In the genomic region with DNA sequence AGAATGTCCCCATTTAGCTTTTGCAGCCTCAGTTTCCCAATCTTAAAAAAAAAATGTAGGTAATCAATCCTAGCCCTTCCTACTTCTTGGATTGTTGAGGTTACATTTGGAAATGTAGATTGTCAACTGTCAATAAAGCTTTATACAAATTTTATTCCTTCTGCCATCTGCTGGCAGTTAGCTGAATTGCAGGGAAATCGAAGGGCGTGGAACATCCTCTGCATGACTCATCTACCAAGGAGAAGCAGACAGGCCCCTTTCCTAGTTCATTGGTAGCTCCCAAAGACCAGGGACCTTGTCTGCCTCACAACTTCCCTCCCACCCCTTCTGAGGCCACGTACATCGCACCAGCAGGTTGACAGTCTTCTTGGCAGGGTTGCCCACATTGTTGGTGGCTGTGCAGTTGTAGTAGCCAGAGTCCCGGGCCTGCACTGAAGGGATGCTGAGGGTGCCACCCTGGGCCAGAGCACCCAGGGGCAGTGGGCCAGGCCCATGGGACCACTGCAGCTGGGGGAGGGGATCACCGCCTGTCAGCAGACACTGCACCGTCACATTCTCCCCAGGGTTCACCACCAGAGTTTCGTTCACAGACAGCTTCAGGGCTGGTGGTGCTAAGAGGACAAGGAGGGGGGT, we compare ENCODE assay signal across 8 cellular contexts. TPM values are rescaled to one million over a fixed set of nuclear protein-coding genes. Genes with fewer than 3 reads are reported as not detected.
DNase-seq lines count a peak whose midpoint lies in the region; ATAC-seq, FAIRE-seq and TF ChIP-seq lines count a peak whose summit lies in the region.

No MANE protein-coding gene starts in this region.

- H3K27me3 Mint-ChIP-seq in naive B cell = peaks cover 15 to 33% (median 25%) of the 10 kb centered on the region in 3 donors

- TF ChIP-seq POLR2A in GM12878 (IDR thresholded peaks at IDR 0.05; ENCODE audit: low read depth, low read length) = no peak

- peaks cover 2 to 3% of the 10 kb centered on the region in 2 experiments; a peak in 3 of 4 replicates for H3K27me3 ChIP-seq in GM12878 (replicated peaks in 1 of 2; ENCODE audit: control insufficient read depth in 2 of 2, insufficient read depth in 2 of 2, low read length in 1 of 2)

- peak; percentile 54 for ATAC-seq in GM12878
- peak in 1 of 2 donors; percentile 20 for ATAC-seq in naive B cell (ENCODE audit: low read depth in 2 of 2)
- no peak for ATAC-seq in HG02852 (IDR thresholded peaks at IDR 0.05; ENCODE audit: unreplicated experiment)
- ATAC-seq in sciatic nerve = no peak
- no peak for ATAC-seq in GM19328 (IDR thresholded peaks at IDR 0.05; ENCODE audit: unreplicated experiment)

- TF ChIP-seq CTCF in GM20000 (IDR thresholded peaks at IDR 0.05; ENCODE audit: extremely low read depth, missing control alignments) (peak; percentile 34), RWPE1 (conservative IDR thresholded peaks at IDR 0.05; ENCODE audit: low read depth) (no peak; the same call in 1 of the 2 replicates), GM12878 (IDR thresholded peaks at IDR 0.05 in 2 of 3, conservative IDR thresholded peaks at IDR 0.05 in 1 of 3; ENCODE audit: control insufficient read depth in 2 of 3, extremely low read depth in 1 of 3, insufficient read depth in 1 of 3, low read depth in 3 of 3, low read length in 3 of 3) (peak; percentile 33 to 88 (median 57))

- H3K4me2 ChIP-seq in GM12878 (ENCODE audit: control insufficient read depth, insufficient read depth) = no peak overlapping the region

- H3K4me3 Mint-ChIP-seq in naive B cell = peak overlapping the region in 1 of 8 donors; percentile 56

- TF ChIP-seq RAD21 in GM12878 (IDR thresholded peaks at IDR 0.05; ENCODE audit: insufficient read depth, low read depth, low read length) = 0 out of 2 replicates have a peak, but pooled peaks have one; percentile 26

- H4K20me1 ChIP-seq in GM12878 (ENCODE audit: control insufficient read depth, insufficient read depth) = no peaks in the 10 kb centered on the region

- FAIRE-seq in GM12878 (lab: Jason Lieb, UNC) = peak; percentile 84

- no peak overlapping the region for H2AFZ ChIP-seq in GM12878 (ENCODE audit: control insufficient read depth, low read depth, low read length)

- peaks cover 3 to 12% (median 4%) of the 10 kb centered on the region in 3 donors for H3K4me1 Mint-ChIP-seq in naive B cell

- H3K4me1 ChIP-seq in GM12878 (ENCODE audit: control insufficient read depth, insufficient read depth, low read length) = no peaks in the 10 kb centered on the region; the same call in 1 of the 2 replicates

- RAD21 ChIA-PET in GM12878 (lab: Charles Lee; ENCODE audit: unreplicated experiment) = interaction anchor here (1.1 to 1.4 kb wide), 2 partner anchors 37 to 223 kb away, joined by 3 to 4 read pairs; no protein-coding TSS in a partner anchor

- H3K9me3 Mint-ChIP-seq in naive B cell = peaks cover 0 to 9% (median 3%) of the 10 kb centered on the region in 7 donors

- peak; percentile 56 for DNase-seq in AG20443 (ENCODE audit: low spot score)
- peak; percentile 76 for DNase-seq in GM20000 (ENCODE audit: low spot score)
- DNase-seq in RWPE1 (ENCODE audit: low spot score) = peak; percentile 22
- DNase-seq in GM12878 (ENCODE audit: low read depth, low spot score) = peak; percentile 19
- peak; percentile 24 for DNase-seq in naive B cell
- no peak for DNase-seq in sciatic nerve (ENCODE audit: low spot score)

- in situ Hi-C loops in GM12878 (cut with MboI) = no loop called here

- 61% methylated on average over 8 of the region's 8 CpGs for WGBS in GM12878 (ENCODE audit: insufficient coverage, insufficient replicate concordance, low lambda C conversion rate, missing lambda C conversion rate)

- CTCF ChIA-PET in RWPE1 (lab: Yijun Ruan, JAX) (interaction anchor here (0.6 to 1.3 kb wide), 3 partner anchors 24 to 834 kb away, joined by 3 to 5 read pairs (median 3); no protein-coding TSS in a partner anchor), GM12878 (lab: Yijun Ruan, JAX) (interaction anchor here (0.7 to 4.9 kb wide), 18 partner anchors 11 to 301 kb away, joined by 3 to 19 read pairs (median 4); no protein-coding TSS in a partner anchor)

- peak overlapping the region in 1 of 6 donors; percentile 37 for H3K27ac Mint-ChIP-seq in naive B cell

- H3K36me3 Mint-ChIP-seq in naive B cell = peaks cover 0 to 8% of the 10 kb centered on the region in 2 donors

- SMC1A ChIA-PET in GM12878 (lab: Charles Lee; ENCODE audit: uncharacterized antibody, unreplicated experiment) = interaction anchor here (1.0 to 2.2 kb wide), 10 partner anchors 14 to 115 kb away, joined by 3 to 7 read pairs (median 4); no protein-coding TSS in a partner anchor

- TF ChIP-seq EP300 in GM12878 (IDR thresholded peaks at IDR 0.05; ENCODE audit: borderline replicate concordance in 1 of 2, control insufficient read depth in 1 of 2, low read depth in 2 of 2, low read length in 2 of 2) = no peak

- POLR2A ChIA-PET in RWPE1 (lab: Yijun Ruan, JAX; ENCODE audit: low non-redundant PET) (no interaction called here), GM12878 (lab: Charles Lee) (no interaction called here)

- no peaks in the 10 kb centered on the region for H3K36me3 ChIP-seq in GM12878 (ENCODE audit: control insufficient read depth in 2 of 2, insufficient read depth in 2 of 2, low read length in 1 of 2)

- intact Hi-C loops in GM12878 (cut with micrococcal nuclease; ENCODE audit: unreplicated experiment) = no loop called here
- intact Hi-C loops in sciatic nerve (cut with DNase I) = no loop called here

- no peaks in the 10 kb centered on the region for H3K79me2 ChIP-seq in GM12878 (ENCODE audit: control insufficient read depth, insufficient read depth, low read length)

- no peak overlapping the region for H3K27ac ChIP-seq in RWPE1
- H3K27ac ChIP-seq in GM12878 (ENCODE audit: control insufficient read depth, insufficient read depth) = no peak overlapping the region

- H3K9ac ChIP-seq in GM12878 (ENCODE audit: control insufficient read depth, insufficient read depth, low read length) = no peak overlapping the region

- BruUV-seq in GM12878 (replicated peaks; lab: Mats Ljungman, UMichigan) = no TSS peak

- H3K9me3 ChIP-seq in GM12878 (replicated peaks; ENCODE audit: control insufficient read depth, insufficient read depth, low read length) = peaks cover 4% of the 10 kb centered on the region; the same call in 2 of the 3 replicates

- no peak overlapping the region for H3K4me3 ChIP-seq in GM12878

TF ChIP-seq in GM12878, 131 proteins besides CTCF, POLR2A, EP300 and RAD21 (continues in another document):
- TF ChIP-seq TAF1 (IDR thresholded peaks at IDR 0.05; ENCODE audit: borderline replicate concordance, low read depth, low read length) = no peak
- TF ChIP-seq, protein P1, sequence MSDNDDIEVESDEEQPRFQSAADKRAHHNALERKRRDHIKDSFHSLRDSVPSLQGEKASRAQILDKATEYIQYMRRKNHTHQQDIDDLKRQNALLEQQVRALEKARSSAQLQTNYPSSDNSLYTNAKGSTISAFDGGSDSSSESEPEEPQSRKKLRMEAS (IDR thresholded peaks at IDR 0.05; ENCODE audit: low read depth, low read length) = no peak
- TF ChIP-seq, protein P2, sequence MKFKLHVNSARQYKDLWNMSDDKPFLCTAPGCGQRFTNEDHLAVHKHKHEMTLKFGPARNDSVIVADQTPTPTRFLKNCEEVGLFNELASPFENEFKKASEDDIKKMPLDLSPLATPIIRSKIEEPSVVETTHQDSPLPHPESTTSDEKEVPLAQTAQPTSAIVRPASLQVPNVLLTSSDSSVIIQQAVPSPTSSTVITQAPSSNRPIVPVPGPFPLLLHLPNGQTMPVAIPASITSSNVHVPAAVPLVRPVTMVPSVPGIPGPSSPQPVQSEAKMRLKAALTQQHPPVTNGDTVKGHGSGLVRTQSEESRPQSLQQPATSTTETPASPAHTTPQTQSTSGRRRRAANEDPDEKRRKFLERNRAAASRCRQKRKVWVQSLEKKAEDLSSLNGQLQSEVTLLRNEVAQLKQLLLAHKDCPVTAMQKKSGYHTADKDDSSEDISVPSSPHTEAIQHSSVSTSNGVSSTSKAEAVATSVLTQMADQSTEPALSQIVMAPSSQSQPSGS (IDR thresholded peaks at IDR 0.05; ENCODE audit: low read length) = no peak
- TF ChIP-seq CHD2 (IDR thresholded peaks at IDR 0.05; ENCODE audit: borderline replicate concordance, low read depth, low read length) = no peak

RNA-seq across cellular contexts. Expression of a gene that starts 43.6 kb away (rescaled TPM):
- 0.67 and 1.2 TPM in 2 replicates for total RNA-seq in GM12878 (2013; cell fraction: nucleolus; rRNA removed)
- total RNA-seq in GM12878 (2014; rRNA removed) = 1.1 and 2.0 TPM in 2 replicates
- total RNA-seq in GM12878 (2014; rRNA removed; fragmentation: Illumina TruSeq; extraction: Trizol) = 0.54 and 0.60 TPM in 2 replicates
- 2.2 and 3.0 TPM in 2 replicates for total RNA-seq in GM12878 (2021)
- polyA plus RNA-seq in GM12878 (2011; ENCODE audit: low read depth) = 0.10 TPM
- polyA plus RNA-seq in GM12878 (2011; rRNA removed) = 0.15 and 0.19 TPM in 2 replicates
- polyA plus RNA-seq in GM12878 (2011; cell fraction: cytosol; rRNA removed) = 0.09 and 0.40 TPM in 2 replicates
- polyA plus RNA-seq in GM12878 (2011; cell fraction: nucleus; rRNA removed) = 0.27 and 0.76 TPM in 2 replicates
- 0.14 and 0.83 TPM in 2 replicates for polyA plus RNA-seq in GM12878 (2012)
- polyA plus RNA-seq in GM12878 (2014; fragmentation: Illumina TruSeq; extraction: Trizol) = 1.1 and 2.2 TPM in 2 replicates
- under 1 TPM; 0.02 to 0.26 TPM for polyA plus RNA-seq in GM12878 (2014; fragmentation: Nextera tagmentation; extraction: Ambion mirVana)
- 0.94 and 1.00 TPM in 2 replicates for polyA plus RNA-seq in GM12878 (2014; rRNA removed)
- polyA plus RNA-seq in GM12878 (2016; fragmentation: Nextera tagmentation; extraction: Ambion mirVana) = under 1 TPM in 1 of 2 experiments, not detected in 1; 0.90 TPM
- 0.22 and 0.77 TPM in 2 replicates for polyA minus RNA-seq in GM12878 (2011; rRNA and poly(A)+ RNA removed)
- polyA minus RNA-seq in GM12878 (2011; cell fraction: cytosol; rRNA and poly(A)+ RNA removed) = not detected in 2 replicates
- polyA minus RNA-seq in GM12878 (2011; cell fraction: nucleus; rRNA and poly(A)+ RNA removed) = 0.36 and 0.48 TPM in 2 replicates
- polyA plus RNA-seq in naive B cell (ENCODE audit: low read depth in 6 of 6) = 1 to 10 TPM in 3 of 6 donors, under 1 TPM in 3; 0.15 to 1.9 (median 1.1) TPM
- total RNA-seq in sciatic nerve = 13.8 TPM
